ENCODE assay signal across 10 cellular contexts in genomic region chr6:107668826-107669474, GRCh38.
DNase-seq lines count a peak whose midpoint lies in the region; ATAC-seq lines count a peak whose summit lies in the region.
"Had no signal": no experiment of that assay in that cellular context is flagged by ENCODE, and none has a peak within 500 bp of the region (broad histone marks: within the 10 kb centered on the region; RNA-seq: fewer than 3 reads in every experiment).

No MANE protein-coding gene starts in this region.

- H3K36me3 Mint-ChIP-seq in stimulated activated naive B cell treated with anti-CD40 and anti-IgM and Interleukin-4, amounts not matched to agents 10 μg/mL and 1 μg/mL and 100 μg/mL, for 72 hours, result peaks cover 0 to 1% of the 10 kb centered on the region in 2 donors

- H3K27ac Mint-ChIP-seq in stimulated activated naive B cell treated with anti-CD40 and anti-IgM and Interleukin-4, amounts not matched to agents 10 μg/mL and 1 μg/mL and 100 μg/mL, for 72 hours, result peak overlapping the region; percentile 91

- H3K4me3 Mint-ChIP-seq in stimulated activated naive B cell treated with anti-CD40 and anti-IgM and Interleukin-4, amounts not matched to agents 10 μg/mL and 1 μg/mL and 100 μg/mL, for 72 hours, result peak overlapping the region; percentile 39 to 59

- ATAC-seq in HG02938 (IDR thresholded peaks at IDR 0.05; ENCODE audit: unreplicated experiment) (peak; percentile 94), left ventricle myocardium superior (no peak)
- peak; percentile 92 to 95 for ATAC-seq in stimulated activated naive B cell treated with anti-CD40 and anti-IgM and Interleukin-4, amounts not matched to agents 10 μg/mL and 1 μg/mL and 100 μg/mL, for 72 hours (replicated peaks)

- no peaks in the 10 kb centered on the region for H3K27me3 Mint-ChIP-seq in stimulated activated naive B cell treated with anti-CD40 and anti-IgM and Interleukin-4, amounts not matched to agents 10 μg/mL and 1 μg/mL and 100 μg/mL, for 72 hours

- intact Hi-C loops in left ventricle myocardium superior (cut with micrococcal nuclease), result no loop called here

- peaks cover 45 to 78% of the 10 kb centered on the region in 2 donors for H3K4me1 Mint-ChIP-seq in stimulated activated naive B cell treated with anti-CD40 and anti-IgM and Interleukin-4, amounts not matched to agents 10 μg/mL and 1 μg/mL and 100 μg/mL, for 72 hours

- peaks cover 0 to 2% of the 10 kb centered on the region in 2 donors for H3K9me3 Mint-ChIP-seq in stimulated activated naive B cell treated with anti-CD40 and anti-IgM and Interleukin-4, amounts not matched to agents 10 μg/mL and 1 μg/mL and 100 μg/mL, for 72 hours

- DNase-seq in activated T-cell treated with anti-CD3 and anti-CD28 coated beads for 48 hours (ENCODE audit: low read depth) (peak; percentile 35), activated T-cell treated with anti-CD3 and anti-CD28 coated beads for 4 hours (no peak), left ventricle myocardium superior (no peak), NCI-H748 treated with DMSO at 0.1 percent for 48 hours (lab: John Stamatoyannopoulos, UW) (no peak), COLO829 (ENCODE audit: low spot score) (no peak)
- DNase-seq in activated T-cell treated with anti-CD3 and anti-CD28 coated beads, Interleukin-2, amount 50 U/mL, for 1 hour, result peak; percentile 21
- peak; percentile 69 for DNase-seq in stimulated activated naive B cell treated with anti-CD40 and anti-IgM and Interleukin-4, amounts not matched to agents 10 μg/mL and 1 μg/mL and 100 μg/mL, for 72 hours
- DNase-seq: IMR-90, thyroid gland had no signal

Comparison
In these comparisons a context has a peak if more than half of its experiments do, and no peak if none do; other contexts are left out.
1. DNase-seq: peak in activated T-cell treated with anti-CD3 and anti-CD28 coated beads for 48 hours (single experiment), activated T-cell treated with anti-CD3 and anti-CD28 coated beads, Interleukin-2, amount 50 U/mL, for 1 hour (single experiment) and stimulated activated naive B cell treated with anti-CD40 and anti-IgM and Interleukin-4, amounts not matched to agents 10 μg/mL and 1 μg/mL and 100 μg/mL, for 72 hours (single experiment); none in activated T-cell treated with anti-CD3 and anti-CD28 coated beads for 4 hours (single experiment), left ventricle myocardium superior (single experiment), NCI-H748 treated with DMSO at 0.1 percent for 48 hours (single experiment) and COLO829 (single experiment).